In genomic region chr16:69726313-69727060, GRCh38 we compare ENCODE assay signal across 1 cellular context.
TF ChIP-seq lines count a peak whose summit lies in the region.

Gene NQO1 (minus strand): TSS chr16:69726560. CDS start chr16:69726439, 121 bp downstream.

TF ChIP-seq in SK-N-SH treated with all-trans-retinoic acid at 6 μM for 48 hours, 23 proteins besides CTCF, POLR2A, EP300 and RAD21 (continued from another document):
- TF ChIP-seq POU6F1 (CRISPR knock-in tag; IDR thresholded peaks at IDR 0.05; ENCODE audit: borderline replicate concordance, low read depth) (no peak), TOX (CRISPR knock-in tag; IDR thresholded peaks at IDR 0.05; ENCODE audit: borderline replicate concordance) (no peak), PATZ1 (CRISPR knock-in tag; IDR thresholded peaks at IDR 0.05; ENCODE audit: borderline replicate concordance) (no peak), RARB (CRISPR knock-in tag; IDR thresholded peaks at IDR 0.05) (no peak), ISL1 (CRISPR knock-in tag; IDR thresholded peaks at IDR 0.05) (no peak), TCF4 (CRISPR knock-in tag; IDR thresholded peaks at IDR 0.05; ENCODE audit: borderline replicate concordance) (no peak), ZNF8 (CRISPR knock-in tag; IDR thresholded peaks at IDR 0.05) (no peak), CREB5 (CRISPR knock-in tag; IDR thresholded peaks at IDR 0.05; ENCODE audit: low read depth) (no peak)
